In genomic region chr9:77647659-77648457, GRCh38 we compare ENCODE assay signal across 1 cellular context.
A peak's percentile ranks its signal among the peaks of the same experiment; 100 is the strongest.
TF ChIP-seq lines count a peak whose summit lies in the region.

GNA14 (minus strand) TSS chr9:77648322; CDS start chr9:77647793, 529 bp downstream.

TF ChIP-seq in WTC11, 78 proteins besides CTCF, POLR2A, EP300 and RAD21 (continued from another document):
- TF ChIP-seq HMGXB4 (CRISPR knock-in tag; IDR thresholded peaks at IDR 0.05) (peak; percentile 32; the same call in 1 of the 2 replicates), FOXP1 (CRISPR knock-in tag; IDR thresholded peaks at IDR 0.05; ENCODE audit: borderline replicate concordance) (peak; percentile 12; the same call in 1 of the 2 replicates), ZNF512 (CRISPR knock-in tag; IDR thresholded peaks at IDR 0.05; ENCODE audit: borderline replicate concordance) (no peak), ZNF232 (CRISPR knock-in tag; IDR thresholded peaks at IDR 0.05) (no peak; the same call in 1 of the 2 replicates), ATF6 (CRISPR knock-in tag; IDR thresholded peaks at IDR 0.05) (no peak), E2F4 (CRISPR knock-in tag; IDR thresholded peaks at IDR 0.05; ENCODE audit: borderline replicate concordance, low read depth) (no peak)
